In genomic region chr10:56823849-56824248, GRCh38 we compare ENCODE assay signal across 8 cellular contexts.
DNase-seq lines count a peak whose midpoint lies in the region; ATAC-seq and TF ChIP-seq lines count a peak whose summit lies in the region.

No MANE protein-coding gene starts in this region.

- in situ Hi-C loops in astrocyte of the spinal cord (cut with HindIII; ENCODE audit: low sequenced_read_pairs): no loop called here

- ATAC-seq in GM19351 (IDR thresholded peaks at IDR 0.05; ENCODE audit: unreplicated experiment) (peak; percentile 73), HG03521 (IDR thresholded peaks at IDR 0.05; ENCODE audit: unreplicated experiment) (peak; percentile 62), GM21825 (IDR thresholded peaks at IDR 0.05; ENCODE audit: unreplicated experiment) (no peak)

- TF ChIP-seq CTCF in 22Rv1 (IDR thresholded peaks at IDR 0.05): peak; percentile 51
- peak; percentile 9 for TF ChIP-seq CTCF in astrocyte of the spinal cord (IDR thresholded peaks at IDR 0.05; ENCODE audit: low read depth, low read length)

- DNase-seq in astrocyte of the spinal cord (ENCODE audit: low read depth, low spot score) (no peak), NCI-H2029 (lab: John Stamatoyannopoulos, UW) (no peak), anterior cingulate cortex (lab: John Stamatoyannopoulos, UW) (no peak), NCI-H2196 (lab: John Stamatoyannopoulos, UW; ENCODE audit: unreplicated experiment) (no peak)

- H3K4me3 ChIP-seq in astrocyte of the spinal cord (ENCODE audit: low read depth, low read length): no peak overlapping the region

- no peak overlapping the region for H3K27ac ChIP-seq in 22Rv1
